1 cellular context compared by ENCODE assay signal in genomic region chr4:83217721-83218522, GRCh38.
A peak's percentile ranks its signal among the peaks of the same experiment; 100 is the strongest.
TF ChIP-seq lines count a peak whose summit lies in the region.

No MANE protein-coding gene starts in this region.

TF ChIP-seq in GM12878, 131 proteins besides CTCF, POLR2A, EP300 and RAD21 (continued from another document and continues in another):
- TF ChIP-seq ZBTB11 (CRISPR knock-in tag; IDR thresholded peaks at IDR 0.05) (no peak), ZNF384 (IDR thresholded peaks at IDR 0.05; ENCODE audit: borderline replicate concordance, low read depth, low read length) (no peak), ZBTB40 (IDR thresholded peaks at IDR 0.05; ENCODE audit: borderline replicate concordance) (no peak; the same call in 1 of the 2 replicates), SUPT20H (IDR thresholded peaks at IDR 0.05; ENCODE audit: borderline replicate concordance, control insufficient read depth, low read depth, low read length) (no peak), ZBTB4 (CRISPR knock-in tag; IDR thresholded peaks at IDR 0.05) (peak; percentile 61; the same call in 1 of the 2 replicates), MLLT1 (IDR thresholded peaks at IDR 0.05) (peak; percentile 94), MXI1 (IDR thresholded peaks at IDR 0.05; ENCODE audit: low read depth, low read length) (no peak), TAF1 (IDR thresholded peaks at IDR 0.05; ENCODE audit: borderline replicate concordance, low read depth, low read length) (no peak), IKZF1 (conservative IDR thresholded peaks at IDR 0.05) (peak; percentile 98), CBX5 (IDR thresholded peaks at IDR 0.05; ENCODE audit: low read depth) (peak; percentile 92; the same call in 1 of the 2 replicates), MTA3 (IDR thresholded peaks at IDR 0.05; ENCODE audit: borderline replicate concordance, low read length) (peak; percentile 83; the same call in 1 of the 2 replicates), CREM (IDR thresholded peaks at IDR 0.05; ENCODE audit: low read depth) (no peak; the same call in 1 of the 2 replicates), MTA2 (IDR thresholded peaks at IDR 0.05; ENCODE audit: low read depth) (peak; percentile 96), POU2F2 (IDR thresholded peaks at IDR 0.05; ENCODE audit: borderline replicate concordance, low read depth, low read length) (peak; percentile 87; the same call in 2 of the 3 replicates), PKNOX1 (IDR thresholded peaks at IDR 0.05) (peak; percentile 84), ZNF207 (IDR thresholded peaks at IDR 0.05; ENCODE audit: borderline replicate concordance) (peak; percentile 51; the same call in 1 of the 2 replicates), SMAD5 (IDR thresholded peaks at IDR 0.05; ENCODE audit: low read depth) (no peak), WRNIP1 (IDR thresholded peaks at IDR 0.05; ENCODE audit: borderline replicate concordance, low read depth, low read length) (0 out of 2 replicates have a peak, but pooled peaks have one; percentile 56), IRF4 (IDR thresholded peaks at IDR 0.05; ENCODE audit: low read depth, low read length) (0 out of 2 replicates have a peak, but pooled peaks have one; percentile 77), NR2C1 (IDR thresholded peaks at IDR 0.05) (no peak), SIX5 (IDR thresholded peaks at IDR 0.05; ENCODE audit: low read depth, low read length, severe bottlenecking) (no peak), CHD4 (IDR thresholded peaks at IDR 0.05) (no peak), NFIC (IDR thresholded peaks at IDR 0.05; ENCODE audit: low read depth, low read length) (peak; percentile 90), NFXL1 (IDR thresholded peaks at IDR 0.05; ENCODE audit: borderline replicate concordance) (no peak), TCF3 (IDR thresholded peaks at IDR 0.05; ENCODE audit: borderline replicate concordance, insufficient read depth, low read depth, low read length) (no peak), SPI1 (IDR thresholded peaks at IDR 0.05; ENCODE audit: borderline replicate concordance, insufficient read depth, low read depth, low read length) (peak; percentile 89; the same call in 1 of the 2 replicates), ZSCAN29 (IDR thresholded peaks at IDR 0.05) (no peak), CUX1 (IDR thresholded peaks at IDR 0.05; ENCODE audit: insufficient replicate concordance, low read depth, low read length) (peak; percentile 84), KLF5 (IDR thresholded peaks at IDR 0.05; ENCODE audit: partially characterized antibody) (peak; percentile 68), GABPA (IDR thresholded peaks at IDR 0.05; ENCODE audit: low read depth) (peak; percentile 71; the same call in 1 of the 2 replicates), E2F4 (IDR thresholded peaks at IDR 0.05; ENCODE audit: low read depth, low read length) (no peak), ATF2 (IDR thresholded peaks at IDR 0.05; ENCODE audit: low read length) (peak; percentile 94), DPF2 (IDR thresholded peaks at IDR 0.05) (peak; percentile 51; the same call in 1 of the 2 replicates), ZZZ3 (IDR thresholded peaks at IDR 0.05; ENCODE audit: control insufficient read depth, insufficient read length, low read depth) (no peak), SP1 (IDR thresholded peaks at IDR 0.05; ENCODE audit: low read depth, low read length) (no peak), NFYA (IDR thresholded peaks at IDR 0.05; ENCODE audit: borderline replicate concordance, low read depth, low read length) (no peak), ATF7 (IDR thresholded peaks at IDR 0.05; ENCODE audit: low read depth) (peak; percentile 96), ZNF217 (IDR thresholded peaks at IDR 0.05) (peak; percentile 56; the same call in 1 of the 2 replicates)
